Comparison of ENCODE assay signal across 25 cellular contexts in genomic region chr21:31137951-31138350, GRCh38.
"Had no signal": no experiment of that assay in that cellular context is flagged by ENCODE, and none has a peak within 500 bp of the region (broad histone marks: within the 10 kb centered on the region; RNA-seq: fewer than 3 reads in every experiment).

No MANE protein-coding gene starts in this region.

- H3K27me3 ChIP-seq: Peyer's patch had no signal

- H3K4me1 ChIP-seq: Peyer's patch had no signal

- H3K36me3 ChIP-seq: Peyer's patch had no signal

- DNase-seq: activated CD4-positive, alpha-beta T cell treated with anti-CD3 and anti-CD28 coated beads for 48 hours; activated CD4-positive, alpha-beta T cell treated with anti-CD3 and anti-CD28 coated beads, Interleukin-2, amount 50 U/mL, for 4 hours; activated CD4-positive, CD25-positive, alpha-beta regulatory T cell treated with anti-CD3 and anti-CD28 coated beads, Interleukin-2, amount 50 U/mL, for 72 hours; activated CD8-positive, alpha-beta memory T cell treated with anti-CD3 and anti-CD28 coated beads, Interleukin-2, amount 50 U/mL, for 48 hours; activated CD8-positive, alpha-beta T cell treated with anti-CD3 and anti-CD28 coated beads, Interleukin-2, amount 10 ng/mL, durations not matched to agents 7 days and 5 days; activated effector memory CD4-positive, alpha-beta T cell treated with Interleukin-2 at 50 U/mL for 16 hours; activated naive CD4-positive, alpha-beta T cell; activated T-cell treated with anti-CD3 and anti-CD28 coated beads, Interleukin-2, amount 50 U/mL, for 1 hour; amniotic stem cell; Kasumi-1; NCI-H1048; NCI-H146; NCI-H187 treated with DMSO at 0.1 percent for 48 hours; NCI-H2081 treated with DMSO at 0.1 percent for 48 hours; NCI-H2171; NCI-H2227 treated with DMSO at 0.1 percent for 48 hours; NCI-H526; NCI-H82; OCI-M1; Peyer's patch; SHP77; T-helper 17 cell; T-helper 9 cell had no signal

- H3K27ac ChIP-seq: Peyer's patch had no signal

- H3K9me3 ChIP-seq: Peyer's patch had no signal

- FAIRE-seq: astrocyte had no signal

- H3K4me3 ChIP-seq: Peyer's patch had no signal

- ATAC-seq: activated CD8-positive, alpha-beta T cell treated with anti-CD3 and anti-CD28 coated beads, Interleukin-2, amount 10 ng/mL, durations not matched to agents 7 days and 5 days; T-helper 17 cell; WTC11 had no signal
